ENCODE assay signal across 19 cellular contexts in genomic region chr10:128172756-128173155, GRCh38. TPM values are rescaled to one million over a fixed set of nuclear protein-coding genes. Genes with fewer than 3 reads are reported as not detected.
DNase-seq lines count a peak whose midpoint lies in the region; ATAC-seq, FAIRE-seq and TF ChIP-seq lines count a peak whose summit lies in the region.
"Had no signal": no experiment of that assay in that cellular context is flagged by ENCODE, and none has a peak within 500 bp of the region (broad histone marks: within the 10 kb centered on the region; RNA-seq: fewer than 3 reads in every experiment).

No MANE protein-coding gene starts in this region.

- ATAC-seq in A549, result no peak; a peak in 1 of 6 replicates
- 0 out of 2 replicates have a peak, but pooled peaks have one; percentile 15 for ATAC-seq in HCT116
- no peak for ATAC-seq in heart right ventricle
- no peak for ATAC-seq in activated T-helper 17 cell treated with anti-CD3 and anti-CD28 coated beads, Interleukin-2, amount 50 U/mL, for 72 hours (replicated peaks)
- ATAC-seq in activated CD8-positive, alpha-beta memory T cell treated with anti-CD3 and anti-CD28 coated beads, Interleukin-2, amount 10 ng/mL, durations not matched to agents 7 days and 5 days, result no peak
- ATAC-seq: CD8-positive, alpha-beta T cell had no signal

- H3K4me1 ChIP-seq in A549 (peaks cover 32% of the 10 kb centered on the region), HCT116 (ENCODE audit: control insufficient read depth in 1 of 2, insufficient read depth in 2 of 2, low read length in 2 of 2) (peaks cover 0 to 13% of the 10 kb centered on the region in 2 experiments; a peak in 2 of 4 replicates), astrocyte (ENCODE audit: insufficient read depth, low read length) (no peaks in the 10 kb centered on the region), heart right ventricle (no peaks in the 10 kb centered on the region)

- CTCF ChIA-PET in A549 (lab: Yijun Ruan, JAX), result interaction anchor here (0.9 to 2.4 kb wide), 2 partner anchors 22 to 39 kb away, joined by 4 to 8 read pairs; no protein-coding TSS in a partner anchor
- CTCF ChIA-PET in HCT116 (lab: Charles Lee), result interaction anchor here (1.0 to 1.6 kb wide), 2 partner anchors 8 to 39 kb away, joined by 3 to 4 read pairs; no protein-coding TSS in a partner anchor
- CTCF ChIA-PET in activated CD8-positive, alpha-beta memory T cell treated with anti-CD3 and anti-CD28 coated beads, Interleukin-2, amount 10 ng/mL, durations not matched to agents 7 days and 5 days (lab: Charles Lee), result interaction anchor here (0.6 kb wide), 1 partner anchor 23 kb away, joined by 3 read pairs; no protein-coding TSS in a partner anchor

- H3K4me1 Mint-ChIP-seq in astrocyte (ENCODE audit: low read depth, unreplicated experiment), result no peaks in the 10 kb centered on the region
- H3K4me1 Mint-ChIP-seq in activated T-helper 17 cell treated with anti-CD3 and anti-CD28 coated beads, Interleukin-2, amount 50 U/mL, for 72 hours, result no peaks in the 10 kb centered on the region
- no peaks in the 10 kb centered on the region for H3K4me1 Mint-ChIP-seq in activated CD8-positive, alpha-beta memory T cell treated with anti-CD3 and anti-CD28 coated beads, Interleukin-2, amount 10 ng/mL, durations not matched to agents 7 days and 5 days
- H3K4me1 Mint-ChIP-seq: B cell had no signal

- H3K9me2 ChIP-seq in HCT116 (ENCODE audit: insufficient read depth), result no peaks in the 10 kb centered on the region

- H3K36me3 ChIP-seq in HCT116 (ENCODE audit: control insufficient read depth in 1 of 2, insufficient read depth in 2 of 2, low read length in 2 of 2) (no peaks in the 10 kb centered on the region), astrocyte (ENCODE audit: insufficient read depth, low read length) (no peaks in the 10 kb centered on the region), heart right ventricle (no peaks in the 10 kb centered on the region)

- TF ChIP-seq EP300 in A549 (IDR thresholded peaks at IDR 0.05), result no peak

- H3K9me3 ChIP-seq in A549 (peaks cover 3% of the 10 kb centered on the region; the same call in 1 of the 3 replicates), HCT116 (ENCODE audit: control insufficient read depth in 1 of 2, insufficient read depth in 1 of 2, low read depth in 1 of 2, low read length in 2 of 2) (peaks cover 4 to 22% of the 10 kb centered on the region in 2 experiments; a peak in 2 of 4 replicates), astrocyte (ENCODE audit: insufficient read depth, low read depth, low read length) (peaks cover 3% of the 10 kb centered on the region), heart right ventricle (peaks cover 0 to 43% (median 9%) of the 10 kb centered on the region in 11 donors)

- peaks cover 18% of the 10 kb centered on the region for H3K9me3 Mint-ChIP-seq in astrocyte (ENCODE audit: unreplicated experiment)
- H3K9me3 Mint-ChIP-seq in activated T-helper 17 cell treated with anti-CD3 and anti-CD28 coated beads, Interleukin-2, amount 50 U/mL, for 72 hours, result peaks cover 3% of the 10 kb centered on the region
- H3K9me3 Mint-ChIP-seq in activated CD8-positive, alpha-beta memory T cell treated with anti-CD3 and anti-CD28 coated beads, Interleukin-2, amount 10 ng/mL, durations not matched to agents 7 days and 5 days (ENCODE audit: low read depth), result peaks cover 7% of the 10 kb centered on the region

- intact Hi-C loops in HCT116 (cut with micrococcal nuclease) (no loop called here), heart right ventricle (cut with DNase I) (no loop called here)

- no peak overlapping the region for H2AFZ ChIP-seq in HCT116 (ENCODE audit: low read depth, low read length, poor library complexity, severe bottlenecking)
- no peak overlapping the region for H2AFZ ChIP-seq in astrocyte (ENCODE audit: low read depth, low read length)

- H4K20me1 ChIP-seq in HCT116 (ENCODE audit: insufficient read depth) (no peaks in the 10 kb centered on the region), astrocyte (ENCODE audit: insufficient read depth, low read length) (no peaks in the 10 kb centered on the region)
- H4K20me1 ChIP-seq: BLaER1 treated with 17β-estradiol and CSF1 and Interleukin-3, amounts not matched to agents 10 nM and 100 nM had no signal

- H3K4me3 Mint-ChIP-seq in astrocyte (ENCODE audit: unreplicated experiment), result no peak overlapping the region
- no peak overlapping the region for H3K4me3 Mint-ChIP-seq in activated T-helper 17 cell treated with anti-CD3 and anti-CD28 coated beads, Interleukin-2, amount 50 U/mL, for 72 hours
- no peak overlapping the region for H3K4me3 Mint-ChIP-seq in activated CD8-positive, alpha-beta memory T cell treated with anti-CD3 and anti-CD28 coated beads, Interleukin-2, amount 10 ng/mL, durations not matched to agents 7 days and 5 days
- H3K4me3 Mint-ChIP-seq: B cell; CD4-positive, alpha-beta T cell; CD8-positive, alpha-beta T cell had no signal

- TF ChIP-seq RAD21 in A549 (conservative IDR thresholded peaks at IDR 0.05 in 1 of 2, IDR thresholded peaks at IDR 0.05 in 1 of 2) (no peak), HCT116 (IDR thresholded peaks at IDR 0.05; ENCODE audit: low read depth) (no peak)

- H3K4me3 ChIP-seq in A549 (no peak overlapping the region), HCT116 (replicated peaks in 1 of 2; ENCODE audit: low read depth in 1 of 2, low read length in 2 of 2) (no peak overlapping the region; a peak in 1 of 4 replicates), astrocyte (ENCODE audit: insufficient read depth, low read depth, low read length) (no peak overlapping the region), heart right ventricle (no peak overlapping the region)
- H3K4me3 ChIP-seq: BLaER1 treated with 17β-estradiol and CSF1 and Interleukin-3, amounts not matched to agents 10 nM and 100 nM had no signal

- 0 out of 2 replicates have a peak, but pooled peaks cover 13% of the 10 kb centered on the region for H3K27me3 ChIP-seq in HCT116 (ENCODE audit: insufficient read depth, low read length)
- H3K27me3 ChIP-seq in astrocyte (ENCODE audit: insufficient read depth, low read length), result no peaks in the 10 kb centered on the region
- peaks cover 0 to 27% (median 13%) of the 10 kb centered on the region in 7 donors for H3K27me3 ChIP-seq in heart right ventricle
- H3K27me3 ChIP-seq: BLaER1 treated with 17β-estradiol and CSF1 and Interleukin-3, amounts not matched to agents 10 nM and 100 nM had no signal

- FAIRE-seq in A549 (lab: Jason Lieb, UNC), result no peak
- FAIRE-seq in astrocyte (lab: Jason Lieb, UNC), result no peak
- FAIRE-seq: A204.1, D721Med, G401.6, GM12891 had no signal

- H3K9ac ChIP-seq in HCT116 (ENCODE audit: low read length) (no peak overlapping the region), astrocyte (ENCODE audit: low read length) (no peak overlapping the region)
- H3K9ac ChIP-seq: BLaER1 treated with 17β-estradiol and CSF1 and Interleukin-3, amounts not matched to agents 10 nM and 100 nM had no signal

- H3K4me2 ChIP-seq in A549, result peak overlapping the region; percentile 48; the same call in 2 of the 3 replicates
- H3K4me2 ChIP-seq in HCT116 (ENCODE audit: low read length), result peak overlapping the region; percentile 39
- no peak overlapping the region for H3K4me2 ChIP-seq in astrocyte (ENCODE audit: low read length)
- H3K4me2 ChIP-seq: BLaER1 treated with 17β-estradiol and CSF1 and Interleukin-3, amounts not matched to agents 10 nM and 100 nM had no signal

- no peak for TF ChIP-seq POLR2A in A549 (IDR thresholded peaks at IDR 0.05; ENCODE audit: low read length)
- TF ChIP-seq POLR2A in HCT116 (IDR thresholded peaks at IDR 0.05; ENCODE audit: borderline replicate concordance, extremely low read depth, insufficient read depth, insufficient read length), result no peak

- no peak for TF ChIP-seq CTCF in A549 (IDR thresholded peaks at IDR 0.05)
- TF ChIP-seq CTCF in HCT116 (IDR thresholded peaks at IDR 0.05 in 2 of 3, conservative IDR thresholded peaks at IDR 0.05 in 1 of 3; ENCODE audit: borderline replicate concordance in 1 of 3, insufficient read depth in 1 of 3, low read depth in 2 of 3, low read length in 2 of 3), result no peak
- TF ChIP-seq CTCF in astrocyte (IDR thresholded peaks at IDR 0.05; ENCODE audit: insufficient read depth, low read depth, low read length), result no peak
- no peak for TF ChIP-seq CTCF in heart right ventricle (IDR thresholded peaks at IDR 0.05)

- H3K36me3 Mint-ChIP-seq in astrocyte (ENCODE audit: low read depth, unreplicated experiment), result no peaks in the 10 kb centered on the region
- no peaks in the 10 kb centered on the region for H3K36me3 Mint-ChIP-seq in activated T-helper 17 cell treated with anti-CD3 and anti-CD28 coated beads, Interleukin-2, amount 50 U/mL, for 72 hours (ENCODE audit: low read depth)
- H3K36me3 Mint-ChIP-seq in activated CD8-positive, alpha-beta memory T cell treated with anti-CD3 and anti-CD28 coated beads, Interleukin-2, amount 10 ng/mL, durations not matched to agents 7 days and 5 days, result peaks cover 6% of the 10 kb centered on the region

- BruUV-seq in HCT116 (replicated peaks; lab: Mats Ljungman, UMichigan), result no TSS peak

- peak overlapping the region; percentile 60 to 82 for H3K27ac ChIP-seq in A549
- H3K27ac ChIP-seq in HCT116 (ENCODE audit: low read depth, low read length), result no peak overlapping the region
- H3K27ac ChIP-seq in astrocyte (ENCODE audit: low read depth, low read length), result no peak overlapping the region
- H3K27ac ChIP-seq in heart right ventricle, result no peak overlapping the region
- H3K27ac ChIP-seq: BLaER1 treated with 17β-estradiol and CSF1 and Interleukin-3, amounts not matched to agents 10 nM and 100 nM; C4-2B had no signal

- WGBS in A549 (ENCODE audit: missing lambda C conversion rate), result 80% methylated on average over 1 of the region's 1 CpG
- 76 to 84% methylated on average over 1 of the region's 1 CpG for WGBS in heart right ventricle, 2 donors

- RAD21 ChIA-PET in HCT116 (lab: Charles Lee; ENCODE audit: low non-redundant PET in 1 of 2, low total read pairs in 2 of 2, uncharacterized antibody in 2 of 2, unreplicated experiment in 2 of 2), result no interaction called here

- DNase-seq in A549 (ENCODE audit: low read depth in 1 of 2, low spot score in 1 of 2) (no peak), HCT116 (ENCODE audit: low read depth, low spot score) (no peak), astrocyte (ENCODE audit: low read depth) (no peak), heart right ventricle (no peak)
- no peak for DNase-seq in activated CD8-positive, alpha-beta memory T cell treated with anti-CD3 and anti-CD28 coated beads, Interleukin-2, amount 10 ng/mL, durations not matched to agents 7 days and 5 days
- DNase-seq: 8988T; AML-193; CD4-positive, alpha-beta T cell; CD8-positive, alpha-beta T cell; DMS79 treated with DMSO at 0.1 percent for 48 hours; GF-D8 had no signal

- H3K79me2 ChIP-seq in HCT116 (ENCODE audit: insufficient read depth, low read length) (no peaks in the 10 kb centered on the region), astrocyte (ENCODE audit: insufficient read depth, low read length) (no peaks in the 10 kb centered on the region)

- POLR2A ChIA-PET in A549 (lab: Yijun Ruan, JAX) (interaction anchor here (1.0 to 1.1 kb wide), 2 partner anchors 40 to 1937 kb away, joined by 3 to 4 read pairs; no protein-coding TSS in a partner anchor), HCT116 (lab: Charles Lee) (no interaction called here)

- peak overlapping the region; percentile 16 for H3K27ac Mint-ChIP-seq in astrocyte (ENCODE audit: unreplicated experiment)
- H3K27ac Mint-ChIP-seq in activated T-helper 17 cell treated with anti-CD3 and anti-CD28 coated beads, Interleukin-2, amount 50 U/mL, for 72 hours, result no peak overlapping the region
- H3K27ac Mint-ChIP-seq in activated CD8-positive, alpha-beta memory T cell treated with anti-CD3 and anti-CD28 coated beads, Interleukin-2, amount 10 ng/mL, durations not matched to agents 7 days and 5 days, result no peak overlapping the region
- H3K27ac Mint-ChIP-seq: B cell; CD4-positive, alpha-beta T cell; CD8-positive, alpha-beta T cell had no signal

- H3K27me3 Mint-ChIP-seq in astrocyte (ENCODE audit: low read depth, unreplicated experiment), result peaks cover 15% of the 10 kb centered on the region
- H3K27me3 Mint-ChIP-seq in activated T-helper 17 cell treated with anti-CD3 and anti-CD28 coated beads, Interleukin-2, amount 50 U/mL, for 72 hours, result peaks cover 6% of the 10 kb centered on the region
- H3K27me3 Mint-ChIP-seq in activated CD8-positive, alpha-beta memory T cell treated with anti-CD3 and anti-CD28 coated beads, Interleukin-2, amount 10 ng/mL, durations not matched to agents 7 days and 5 days, result peaks cover 40% of the 10 kb centered on the region

RNA-seq across cellular contexts. Expression of gene MKI67, which starts 46.5 kb away (rescaled TPM):
- polyA plus RNA-seq in A549 (2011; rRNA removed) (48.7 and 51.7 TPM in 2 replicates), A549 (2017; fragmentation: RNase III; extraction: RNeasy Plus Mini Kit Qiagen cat#74134 plus additional on column Dnase treatment) (31.1 to 42.2 TPM (median 33.8 TPM) in 3 replicates), heart right ventricle (under 1 TPM; 0.09 to 0.15 TPM)
- polyA plus RNA-seq in A549 (2012; cell fraction: cytosol; rRNA removed), result 14.5 and 16.0 TPM in 2 replicates
- 25.5 and 38.1 TPM in 2 replicates for polyA plus RNA-seq in A549 (2012; cell fraction: nucleus; rRNA removed)
- polyA minus RNA-seq in A549 (2011; rRNA and poly(A)+ RNA removed), result 53.7 and 59.5 TPM in 2 replicates
- total RNA-seq in HCT116 (2021; ENCODE audit: unreplicated experiment) (202 TPM), astrocyte (2.6 and 4.6 TPM in 2 replicates), heart right ventricle (10 to 100 TPM in 1 of 10 donors, 1 to 10 TPM in 4, under 1 TPM in 5; 0.28 to 19.1 (median 0.72) TPM)
- polyA plus RNA-seq in HCT116 (2012), result 64.3 and 90.3 TPM in 2 replicates
- 100 to 1,000 TPM; 262 to 281 TPM for total RNA-seq in activated T-helper 17 cell treated with anti-CD3 and anti-CD28 coated beads, Interleukin-2, amount 50 U/mL, for 72 hours
- 100 to 1,000 TPM; 333 to 418 TPM for total RNA-seq in activated CD8-positive, alpha-beta memory T cell treated with anti-CD3 and anti-CD28 coated beads, Interleukin-2, amount 10 ng/mL, durations not matched to agents 7 days and 5 days

Comparison
In these comparisons a context has a peak if more than half of its experiments do, and no peak if none do; other contexts are left out.
1. H3K27ac ChIP-seq: peak in A549 (2 of 2); none in HCT116 (single experiment), astrocyte (single experiment) and heart right ventricle (0 of 10).
2. RNA of gene MKI67, which starts 46.5 kb away (total RNA-seq): 333 to 418 TPM in activated CD8-positive, alpha-beta memory T cell treated with anti-CD3 and anti-CD28 coated beads, Interleukin-2, amount 10 ng/mL, durations not matched to agents 7 days and 5 days, 262 to 281 TPM in activated T-helper 17 cell treated with anti-CD3 and anti-CD28 coated beads, Interleukin-2, amount 50 U/mL, for 72 hours and 202 TPM in HCT116 (single experiment); 2.6 to 4.6 TPM in astrocyte and 0.28 to 19.1 TPM in heart right ventricle; every median in the first group is over 10 times any median in the second.